ENCODE assay signal across 8 cellular contexts in the genomic region with DNA sequence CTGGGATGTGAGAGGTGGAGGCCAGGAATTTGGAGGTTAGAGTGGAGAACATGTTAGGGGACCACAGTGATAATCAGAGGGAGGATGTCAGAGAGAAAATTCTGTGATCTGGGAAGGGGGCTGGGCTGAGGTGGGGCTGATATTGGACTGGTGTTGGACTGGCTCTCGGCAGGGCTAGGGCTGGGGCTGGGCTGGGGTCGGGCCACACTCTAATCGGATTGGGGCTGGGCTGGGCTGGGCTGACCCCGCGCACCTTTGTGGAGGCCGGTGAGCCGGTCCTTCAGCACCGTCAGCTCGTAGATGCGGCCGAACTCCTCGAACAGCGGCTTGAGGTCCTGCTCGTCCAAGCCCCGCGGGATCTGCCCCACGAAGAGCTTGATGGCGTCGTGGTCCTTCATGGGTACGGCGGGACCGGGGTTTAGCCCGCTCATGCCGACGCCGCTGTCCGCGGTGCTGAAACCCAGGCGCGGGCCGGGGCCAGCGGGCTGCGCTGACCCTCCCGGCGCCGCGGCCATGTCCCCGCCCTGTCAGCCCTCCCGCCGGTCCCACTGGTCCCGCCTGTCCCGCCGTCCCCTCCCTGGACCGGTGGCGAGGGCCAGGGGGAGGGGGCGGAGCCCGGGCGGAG. TPM values are rescaled to one million over a fixed set of nuclear protein-coding genes. Genes with fewer than 3 reads are reported as not detected.
DNase-seq lines count a peak whose midpoint lies in the region; ATAC-seq and TF ChIP-seq lines count a peak whose summit lies in the region.

No MANE protein-coding gene starts in this region.

- TF ChIP-seq CTCF in HCT116 (IDR thresholded peaks at IDR 0.05 in 2 of 3, conservative IDR thresholded peaks at IDR 0.05 in 1 of 3; ENCODE audit: borderline replicate concordance in 1 of 3, insufficient read depth in 1 of 3, low read depth in 2 of 3, low read length in 2 of 3), result no peak
- no peak for TF ChIP-seq CTCF in RWPE1 (conservative IDR thresholded peaks at IDR 0.05; ENCODE audit: low read depth)
- TF ChIP-seq CTCF in progenitor cell of endocrine pancreas (IDR thresholded peaks at IDR 0.05; ENCODE audit: unreplicated experiment), result no peak

- H3K36me3 ChIP-seq in HCT116 (ENCODE audit: control insufficient read depth in 1 of 2, insufficient read depth in 2 of 2, low read length in 2 of 2), result no peaks in the 10 kb centered on the region

- CTCF ChIA-PET in HCT116 (lab: Charles Lee) (no interaction called here), RWPE1 (lab: Yijun Ruan, JAX) (interaction anchor here (0.6 kb wide), 1 partner anchor 87 kb away, joined by 3 read pairs; no protein-coding TSS in a partner anchor)

- intact Hi-C loops in HCT116 (cut with micrococcal nuclease) (loop anchor here (10.0 kb wide), 1 partner anchor 265 kb away; no protein-coding TSS in a partner anchor), Right ventricle myocardium inferior (cut with DNase I) (no loop called here)

- H3K4me1 Mint-ChIP-seq in progenitor cell of endocrine pancreas (ENCODE audit: low read depth), result peaks cover 4% of the 10 kb centered on the region

- H3K36me3 Mint-ChIP-seq in progenitor cell of endocrine pancreas (ENCODE audit: insufficient read depth), result peaks cover 5% of the 10 kb centered on the region

- RAD21 ChIA-PET in HCT116 (lab: Charles Lee; ENCODE audit: low non-redundant PET in 1 of 2, low total read pairs in 2 of 2, uncharacterized antibody in 2 of 2, unreplicated experiment in 2 of 2), result no interaction called here

- no peak for TF ChIP-seq POLR2A in HCT116 (IDR thresholded peaks at IDR 0.05; ENCODE audit: borderline replicate concordance, extremely low read depth, insufficient read depth, insufficient read length)

- H3K4me1 ChIP-seq in HCT116 (ENCODE audit: control insufficient read depth in 1 of 2, insufficient read depth in 2 of 2, low read length in 2 of 2), result no peaks in the 10 kb centered on the region

- peaks cover 44% of the 10 kb centered on the region for H3K27me3 Mint-ChIP-seq in progenitor cell of endocrine pancreas

- TF ChIP-seq RAD21 in HCT116 (IDR thresholded peaks at IDR 0.05; ENCODE audit: low read depth), result no peak

- H3K9me3 Mint-ChIP-seq in progenitor cell of endocrine pancreas (ENCODE audit: low read depth), result peaks cover 6% of the 10 kb centered on the region

- no TSS peak for BruUV-seq in HCT116 (replicated peaks; lab: Mats Ljungman, UMichigan)

- no peak overlapping the region for H3K9ac ChIP-seq in HCT116 (ENCODE audit: low read length)

- no peaks in the 10 kb centered on the region for H3K79me2 ChIP-seq in HCT116 (ENCODE audit: insufficient read depth, low read length)

- H3K4me3 Mint-ChIP-seq in progenitor cell of endocrine pancreas (ENCODE audit: low read depth), result peak overlapping the region; percentile 62

- peak overlapping the region; percentile 78 for H3K27ac Mint-ChIP-seq in progenitor cell of endocrine pancreas

- H3K4me3 ChIP-seq in HCT116 (replicated peaks in 1 of 2; ENCODE audit: low read depth in 1 of 2, low read length in 2 of 2), result no peak overlapping the region

- no peak overlapping the region for H2AFZ ChIP-seq in HCT116 (ENCODE audit: low read depth, low read length, poor library complexity, severe bottlenecking)

- H3K27ac ChIP-seq in HCT116 (ENCODE audit: low read depth, low read length), result no peak overlapping the region
- H3K27ac ChIP-seq in RWPE1, result no peak overlapping the region

- no peaks in the 10 kb centered on the region for H3K9me2 ChIP-seq in HCT116 (ENCODE audit: insufficient read depth)

- ATAC-seq in HCT116 (peak; percentile 22; the same call in 1 of the 2 replicates), Right ventricle myocardium inferior (peak; percentile 90), GM21737 (IDR thresholded peaks at IDR 0.05; ENCODE audit: unreplicated experiment) (no peak)

- H3K27me3 ChIP-seq in HCT116 (ENCODE audit: insufficient read depth, low read length), result no peaks in the 10 kb centered on the region

- H4K20me1 ChIP-seq in HCT116 (ENCODE audit: insufficient read depth), result no peaks in the 10 kb centered on the region

- POLR2A ChIA-PET in HCT116 (lab: Charles Lee), result no interaction called here
- POLR2A ChIA-PET in RWPE1 (lab: Yijun Ruan, JAX; ENCODE audit: low non-redundant PET), result no interaction called here

- peaks cover 0 to 7% of the 10 kb centered on the region in 2 experiments; a peak in 1 of 4 replicates for H3K9me3 ChIP-seq in HCT116 (ENCODE audit: control insufficient read depth in 1 of 2, insufficient read depth in 1 of 2, low read depth in 1 of 2, low read length in 2 of 2)

- DNase-seq in CD1c-positive myeloid dendritic cell (ENCODE audit: extremely low spot score), result peak; percentile 71
- no peak for DNase-seq in HCT116 (ENCODE audit: low read depth, low spot score)
- peak; percentile 78 for DNase-seq in RWPE1 (ENCODE audit: low spot score)
- DNase-seq in activated naive CD4-positive, alpha-beta T cell treated with anti-CD3 and anti-CD28 coated beads, Interleukin-2, amount 50 U/mL, for 16 hours, result peak; percentile 40
- DNase-seq in Right ventricle myocardium inferior (ENCODE audit: missing footprints), result peak; percentile 88
- peak; percentile 82 for DNase-seq in progenitor cell of endocrine pancreas (ENCODE audit: low spot score, unreplicated experiment)
- no peak for DNase-seq in NCI-H526 (lab: John Stamatoyannopoulos, UW)

- no peak overlapping the region for H3K4me2 ChIP-seq in HCT116 (ENCODE audit: low read length)

TF ChIP-seq in HCT116, 20 proteins besides CTCF, POLR2A, EP300 and RAD21:
- TF ChIP-seq CEBPB (IDR thresholded peaks at IDR 0.05; ENCODE audit: low read depth), result no peak
- peak; percentile 50 for TF ChIP-seq REST (IDR thresholded peaks at IDR 0.05; ENCODE audit: low read depth)

RNA-seq across cellular contexts. Expression of gene CELF6, which starts 0.5 kb away (rescaled TPM):
- total RNA-seq in HCT116 (2021; ENCODE audit: unreplicated experiment), result 0.52 TPM
- 0.37 and 0.40 TPM in 2 replicates for polyA plus RNA-seq in HCT116 (2012)
- total RNA-seq in Right ventricle myocardium inferior, result 1.6 TPM
- 1.2 and 1.4 TPM in 2 replicates for total RNA-seq in progenitor cell of endocrine pancreas

RNA-seq across cellular contexts. Expression of gene PARP6, which starts 47.1 kb away (rescaled TPM):
- total RNA-seq in HCT116 (2021; ENCODE audit: unreplicated experiment) (67.9 TPM), Right ventricle myocardium inferior (46.4 TPM), progenitor cell of endocrine pancreas (131 and 134 TPM in 2 replicates)
- 64.6 and 75.1 TPM in 2 replicates for polyA plus RNA-seq in HCT116 (2012)

RNA-seq across cellular contexts. Expression of gene HEXA, which starts 56.3 kb away (rescaled TPM):
- total RNA-seq in HCT116 (2021; ENCODE audit: unreplicated experiment), result 57.1 TPM
- 62.6 and 70.4 TPM in 2 replicates for polyA plus RNA-seq in HCT116 (2012)
- 64.3 TPM for total RNA-seq in Right ventricle myocardium inferior
- total RNA-seq in progenitor cell of endocrine pancreas, result 67.4 and 77.8 TPM in 2 replicates

Comparison
In these comparisons a context has a peak if more than half of its experiments do, and no peak if none do; other contexts are left out.
1. DNase-seq: peak in CD1c-positive myeloid dendritic cell (single experiment), RWPE1 (single experiment), activated naive CD4-positive, alpha-beta T cell treated with anti-CD3 and anti-CD28 coated beads, Interleukin-2, amount 50 U/mL, for 16 hours (single experiment), Right ventricle myocardium inferior (single experiment) and progenitor cell of endocrine pancreas (single experiment); none in HCT116 (single experiment) and NCI-H526 (0 of 2).